In genomic region chr17:82518826-82519810, GRCh38 we compare ENCODE assay signal across 8 cellular contexts. TPM values are rescaled to one million over a fixed set of nuclear protein-coding genes. Genes with fewer than 3 reads are reported as not detected.
A peak's percentile ranks its signal among the peaks of the same experiment; 100 is the strongest.
DNase-seq lines count a peak whose midpoint lies in the region; ATAC-seq and TF ChIP-seq lines count a peak whose summit lies in the region.

Gene FOXK2 (plus strand): TSS chr17:82519732. CDS start chr17:82519889, 157 bp downstream.

- in situ Hi-C loops in GM23248 (cut with MboI): no loop called here

- DNase-seq in Daoy (ENCODE audit: low read depth) (peak; percentile 97), GM23248 (peak; percentile 98), LHCN-M2 (ENCODE audit: low read depth) (peak; percentile 91), SHP77 (lab: John Stamatoyannopoulos, UW) (peak; percentile 94 to 97), fibroblast of peridontal ligament (ENCODE audit: extremely low read depth) (peak; percentile 91), natural killer cell (peak; percentile 97)
- DNase-seq in activated T-helper 9 cell treated with anti-CD3 and anti-CD28 coated beads, Interleukin-2, amount 50 U/mL, for 16 hours (ENCODE audit: low read depth): peak; percentile 91
- DNase-seq in stimulated activated naive B cell treated with anti-CD40 and anti-IgM and Interleukin-4, amounts not matched to agents 10 μg/mL and 1 μg/mL and 100 μg/mL, for 72 hours: peak; percentile 95

- no peaks in the 10 kb centered on the region for H3K27me3 Mint-ChIP-seq in natural killer cell (ENCODE audit: low read depth in 2 of 2)
- H3K27me3 Mint-ChIP-seq in stimulated activated naive B cell treated with anti-CD40 and anti-IgM and Interleukin-4, amounts not matched to agents 10 μg/mL and 1 μg/mL and 100 μg/mL, for 72 hours: no peaks in the 10 kb centered on the region

- H3F3A ChIP-seq in GM23248 (ENCODE audit: insufficient read depth): peaks cover 20% of the 10 kb centered on the region

- no peaks in the 10 kb centered on the region for H3K36me3 Mint-ChIP-seq in natural killer cell
- H3K36me3 Mint-ChIP-seq in stimulated activated naive B cell treated with anti-CD40 and anti-IgM and Interleukin-4, amounts not matched to agents 10 μg/mL and 1 μg/mL and 100 μg/mL, for 72 hours: peaks cover 9 to 14% of the 10 kb centered on the region in 2 donors

- H3K4me2 ChIP-seq in GM23248 (ENCODE audit: unreplicated experiment): peak within 1 kb of the TSS; percentile 96

- intact Hi-C loops in natural killer cell (cut with micrococcal nuclease): no loop called here

- peak within 1 kb of the TSS; percentile 93 for H3K9ac ChIP-seq in GM23248

- no peaks in the 10 kb centered on the region for H3K9me3 ChIP-seq in GM23248 (ENCODE audit: low read depth)

- H3K4me3 Mint-ChIP-seq in natural killer cell: peak within 1 kb of the TSS; percentile 91
- H3K4me3 Mint-ChIP-seq in stimulated activated naive B cell treated with anti-CD40 and anti-IgM and Interleukin-4, amounts not matched to agents 10 μg/mL and 1 μg/mL and 100 μg/mL, for 72 hours: peak within 1 kb of the TSS; percentile 94 to 95

- H3K4me1 Mint-ChIP-seq in natural killer cell: peaks cover 14 to 24% of the 10 kb centered on the region in 2 donors
- H3K4me1 Mint-ChIP-seq in stimulated activated naive B cell treated with anti-CD40 and anti-IgM and Interleukin-4, amounts not matched to agents 10 μg/mL and 1 μg/mL and 100 μg/mL, for 72 hours: peaks cover 15 to 28% of the 10 kb centered on the region in 2 donors

- H3K27me3 ChIP-seq in GM23248 (replicated peaks; ENCODE audit: insufficient read depth): no peaks in the 10 kb centered on the region

- peak within 1 kb of the TSS; percentile 81 for H2AFZ ChIP-seq in GM23248

- no peaks in the 10 kb centered on the region for H3K36me3 ChIP-seq in GM23248 (ENCODE audit: low read depth)

- peak within 1 kb of the TSS; percentile 91 for H3K4me3 ChIP-seq in GM23248

- peak; percentile 94 to 99 (median 97) for ATAC-seq in natural killer cell
- ATAC-seq in stimulated activated naive B cell treated with anti-CD40 and anti-IgM and Interleukin-4, amounts not matched to agents 10 μg/mL and 1 μg/mL and 100 μg/mL, for 72 hours (replicated peaks): peak; percentile 96 to 97

- WGBS in GM23248 (ENCODE audit: low coverage in 1 of 2, low lambda C conversion rate in 2 of 2, missing lambda C conversion rate in 2 of 2), 2 experiments: 4% methylated on average over 92 to 102 of the region's 114 CpGs

- H3K27ac ChIP-seq in GM23248: peak within 1 kb of the TSS; percentile 93

- TF ChIP-seq CTCF in natural killer cell (IDR thresholded peaks at IDR 0.05): no peak

- peaks cover 10% of the 10 kb centered on the region; the same call in 1 of the 2 replicates for H4K20me1 ChIP-seq in GM23248 (ENCODE audit: insufficient read depth)

- H3K27ac Mint-ChIP-seq in natural killer cell: peak within 1 kb of the TSS; percentile 81 to 89
- H3K27ac Mint-ChIP-seq in stimulated activated naive B cell treated with anti-CD40 and anti-IgM and Interleukin-4, amounts not matched to agents 10 μg/mL and 1 μg/mL and 100 μg/mL, for 72 hours: peak within 1 kb of the TSS; percentile 93

- peaks cover 39% of the 10 kb centered on the region for H3K79me2 ChIP-seq in GM23248 (ENCODE audit: insufficient read depth)

- H3K4me1 ChIP-seq in GM23248 (ENCODE audit: insufficient read depth): peaks cover 12% of the 10 kb centered on the region; the same call in 1 of the 2 replicates

- H3K9me3 Mint-ChIP-seq in natural killer cell: no peaks in the 10 kb centered on the region
- no peaks in the 10 kb centered on the region for H3K9me3 Mint-ChIP-seq in stimulated activated naive B cell treated with anti-CD40 and anti-IgM and Interleukin-4, amounts not matched to agents 10 μg/mL and 1 μg/mL and 100 μg/mL, for 72 hours

- no peaks in the 10 kb centered on the region for H3K9me2 ChIP-seq in GM23248 (ENCODE audit: insufficient read depth)

RNA-seq across cellular contexts. Expression of gene FOXK2, which starts in this region (rescaled TPM):
- total RNA-seq in Daoy (2014; rRNA removed; shearing (Covaris generic)): 18.2 and 23.1 TPM in 2 replicates
- total RNA-seq in GM23248 (2014; rRNA removed; shearing (Covaris generic)): 38.4 and 43.0 TPM in 2 replicates
- 5.6 and 6.6 TPM in 2 replicates for polyA plus RNA-seq in GM23248 (2016; fragmentation: Nextera tagmentation; extraction: Ambion mirVana)
- total RNA-seq in LHCN-M2 (2014; rRNA removed): 24.8 and 31.5 TPM in 2 replicates
- polyA plus RNA-seq in LHCN-M2 (2012): 22.7 TPM
- total RNA-seq in natural killer cell: 10 to 100 TPM; 42.5 to 50.0 (median 46.4) TPM

Comparison
In these comparisons a context has a peak if more than half of its experiments do, and no peak if none do; other contexts are left out.
1. Peak in every context shown above with its lines: DNase-seq, ATAC-seq, H3K4me3 ChIP-seq and H3K27ac ChIP-seq.